1 cellular context compared by ENCODE assay signal in genomic region chr11:43269229-43269928, GRCh38.
TF ChIP-seq lines count a peak whose summit lies in the region.

No MANE protein-coding gene starts in this region.

TF ChIP-seq in IMR-90, 13 proteins besides CTCF, POLR2A, EP300 and RAD21 (continued from another document):
- no peak for TF ChIP-seq ELK1 (IDR thresholded peaks at IDR 0.05; ENCODE audit: borderline replicate concordance, low read depth, low read length)
- TF ChIP-seq RFX5 (IDR thresholded peaks at IDR 0.05; ENCODE audit: low read depth, low read length): no peak
- no peak for TF ChIP-seq MXI1 (IDR thresholded peaks at IDR 0.05; ENCODE audit: borderline replicate concordance, low read depth, low read length)
- no peak for TF ChIP-seq CHD1 (IDR thresholded peaks at IDR 0.05; ENCODE audit: low read depth, low read length)
- TF ChIP-seq USF2 (IDR thresholded peaks at IDR 0.05; ENCODE audit: low read depth, low read length): no peak
- TF ChIP-seq SMC3 (IDR thresholded peaks at IDR 0.05; ENCODE audit: low read depth, low read length): no peak
- TF ChIP-seq RCOR1 (IDR thresholded peaks at IDR 0.05; ENCODE audit: insufficient replicate concordance, low read length): no peak
- TF ChIP-seq BHLHE40 (IDR thresholded peaks at IDR 0.05; ENCODE audit: low read depth, low read length): no peak
- no peak for TF ChIP-seq MAZ (IDR thresholded peaks at IDR 0.05; ENCODE audit: borderline replicate concordance, low read depth, low read length)
- TF ChIP-seq CEBPB (IDR thresholded peaks at IDR 0.05; ENCODE audit: low read depth, low read length): no peak
